In the genomic region with DNA sequence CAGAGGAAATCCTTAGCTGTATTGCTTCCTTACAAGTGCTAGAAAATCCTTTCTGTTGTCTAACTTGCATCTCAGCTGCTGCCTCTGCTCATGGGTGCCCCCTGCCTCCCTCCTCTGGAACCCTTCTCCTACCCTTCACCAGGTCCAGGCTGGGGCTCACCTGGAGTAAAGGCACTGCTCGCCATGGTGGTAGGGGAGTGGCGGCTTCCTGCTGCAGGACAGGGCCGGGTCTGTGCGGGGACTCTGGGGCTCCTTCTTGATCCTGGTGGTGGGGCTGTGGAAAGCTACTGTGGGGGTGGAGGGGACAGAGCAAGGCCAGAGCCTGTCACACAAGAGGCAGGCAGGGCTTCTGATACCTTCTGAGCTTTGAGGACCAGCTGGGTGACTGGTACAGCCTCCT, we compare ENCODE assay signal across 23 cellular contexts.
"Had no signal": no experiment of that assay in that cellular context is flagged by ENCODE, and none has a peak within 500 bp of the region (broad histone marks: within the 10 kb centered on the region; RNA-seq: fewer than 3 reads in every experiment).

No MANE protein-coding gene starts in this region.

- H3K27me3 Mint-ChIP-seq: activated CD4-positive, alpha-beta memory T cell treated with anti-CD3 and anti-CD28 coated beads for 36 hours; activated CD4-positive, alpha-beta T cell treated with anti-CD3 and anti-CD28 coated beads for 36 hours; memory B cell; naive B cell had no signal

- H3K9me3 ChIP-seq: adrenal gland, gastroesophageal sphincter, heart right ventricle, mucosa of descending colon, prostate gland, tibial nerve, vagina had no signal

- DNase-seq: activated CD4-positive, alpha-beta memory T cell treated with anti-CD3 and anti-CD28 coated beads for 36 hours; activated CD4-positive, alpha-beta T cell treated with anti-CD3 and anti-CD28 coated beads for 36 hours; activated gamma-delta T cell treated with Interleukin-2 at 50 U/mL for 16 hours; activated T-cell treated with anti-CD3 and anti-CD28 coated beads for 4 hours; adrenal gland; heart right ventricle; left ventricle myocardium superior; mucosa of descending colon; naive B cell; right cardiac atrium; stimulated activated naive CD8-positive, alpha-beta T cell treated with anti-CD3 and anti-CD28 coated beads, Interleukin-15, Interleukin-2, amounts not matched to agents 100 U/mL and 50 U/mL, for 24 hours; substantia nigra had no signal

- ATAC-seq: activated CD4-positive, alpha-beta T cell treated with anti-CD3 and anti-CD28 coated beads for 36 hours; activated naive CD4-positive, alpha-beta T cell treated with anti-CD3 and anti-CD28 coated beads, Interleukin-2, amount 50 U/mL, for 72 hours; gastroesophageal sphincter; heart right ventricle; left ventricle myocardium superior; mucosa of descending colon; right cardiac atrium; stimulated activated naive CD8-positive, alpha-beta T cell treated with anti-CD3 and anti-CD28 coated beads, Interleukin-15, Interleukin-2, amounts not matched to agents 100 U/mL and 50 U/mL, for 24 hours; WTC11 had no signal

- H3K4me3 Mint-ChIP-seq: activated CD4-positive, alpha-beta memory T cell treated with anti-CD3 and anti-CD28 coated beads for 36 hours; activated CD4-positive, alpha-beta T cell treated with anti-CD3 and anti-CD28 coated beads for 36 hours; activated T-helper 1 cell treated with anti-CD3 and anti-CD28 coated beads, Interleukin-12 subunit alpha, Interleukin-12 subunit beta, Interleukin-2, Interleukin-4 antibody, amounts not matched to agents 30 ng/mL and 10 ng/mL and 1 ng/mL, durations not matched to agents 14 hours and 24 hours and 36 hours; memory B cell; WTC11 had no signal

- H3K27me3 ChIP-seq: adrenal gland, cardiac muscle cell, gastroesophageal sphincter, heart right ventricle, tibial nerve, vagina had no signal

- H3K27ac ChIP-seq: adrenal gland, cardiac muscle cell, gastroesophageal sphincter, heart right ventricle, prostate gland, tibial nerve, vagina had no signal

- H3K4me3 ChIP-seq: adrenal gland, cardiac muscle cell, gastroesophageal sphincter, heart right ventricle, mucosa of descending colon, prostate gland, skin epidermis, tibial nerve, vagina had no signal

- H3K36me3 ChIP-seq: adrenal gland, cardiac muscle cell, gastroesophageal sphincter, heart right ventricle, prostate gland, vagina had no signal

- H3K27ac Mint-ChIP-seq: activated CD4-positive, alpha-beta memory T cell treated with anti-CD3 and anti-CD28 coated beads for 36 hours; activated CD4-positive, alpha-beta T cell treated with anti-CD3 and anti-CD28 coated beads for 36 hours; activated naive CD4-positive, alpha-beta T cell treated with anti-CD3 and anti-CD28 coated beads, Interleukin-2, amount 50 U/mL, for 72 hours; activated T-helper 1 cell treated with anti-CD3 and anti-CD28 coated beads, Interleukin-12 subunit alpha, Interleukin-12 subunit beta, Interleukin-2, Interleukin-4 antibody, amounts not matched to agents 30 ng/mL and 10 ng/mL and 1 ng/mL, durations not matched to agents 14 hours and 24 hours and 36 hours; memory B cell had no signal

- H3K36me3 Mint-ChIP-seq: activated CD4-positive, alpha-beta memory T cell treated with anti-CD3 and anti-CD28 coated beads for 36 hours; activated naive CD4-positive, alpha-beta T cell treated with anti-CD3 and anti-CD28 coated beads, Interleukin-2, amount 50 U/mL, for 72 hours; memory B cell; naive B cell had no signal

- H3K9me3 Mint-ChIP-seq: activated CD4-positive, alpha-beta memory T cell treated with anti-CD3 and anti-CD28 coated beads for 36 hours; activated naive CD4-positive, alpha-beta T cell treated with anti-CD3 and anti-CD28 coated beads, Interleukin-2, amount 50 U/mL, for 72 hours; activated T-helper 1 cell treated with anti-CD3 and anti-CD28 coated beads, Interleukin-12 subunit alpha, Interleukin-12 subunit beta, Interleukin-2, Interleukin-4 antibody, amounts not matched to agents 30 ng/mL and 10 ng/mL and 1 ng/mL, durations not matched to agents 14 hours and 24 hours and 36 hours; memory B cell; naive B cell; neural crest cell; WTC11 had no signal
